In the genomic region with DNA sequence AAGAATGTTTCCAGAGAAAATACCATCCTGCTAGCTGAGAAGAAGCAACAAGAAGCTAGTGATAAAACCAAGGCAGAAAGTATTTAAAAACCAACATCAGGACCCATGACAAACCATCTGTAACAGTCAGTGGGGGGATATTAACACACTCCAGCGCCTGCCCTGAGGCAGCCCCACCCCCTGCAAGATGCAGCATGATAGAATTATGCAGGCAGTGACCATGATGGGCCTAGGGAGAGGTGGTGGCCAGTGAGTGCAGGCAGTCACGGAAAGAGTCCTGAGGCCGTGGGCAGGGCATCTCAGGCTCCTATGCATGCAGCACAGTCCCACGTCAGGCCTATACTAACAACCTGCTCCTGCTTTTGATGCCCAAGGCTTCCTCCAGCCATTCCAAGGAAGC, we compare ENCODE assay signal across 28 cellular contexts.
"Had no signal": no experiment of that assay in that cellular context is flagged by ENCODE, and none has a peak within 500 bp of the region (broad histone marks: within the 10 kb centered on the region; RNA-seq: fewer than 3 reads in every experiment).

No MANE protein-coding gene starts in this region.

- H3K27me3 ChIP-seq: colonic mucosa, esophagus squamous epithelium, gastrocnemius medialis, left lung had no signal

- H3K4me1 Mint-ChIP-seq: endodermal cell, naive B cell had no signal

- H3K27ac ChIP-seq: colonic mucosa, epithelial cell of prostate, esophagus squamous epithelium, gastrocnemius medialis, heart right ventricle, left lung, lower lobe of right lung had no signal

- H3K4me3 Mint-ChIP-seq: dendritic cell treated with granulocyte-macrophage colony-stimulating factor and Interleukin-4, amounts not matched to agents 40 ng/mL and 50 ng/mL, for 4 days; effector memory CD8-positive, alpha-beta T cell; endodermal cell; mesothelial cell of epicardium; naive B cell had no signal

- DNase-seq: colonic mucosa; cortex of kidney; effector CD8-positive, alpha-beta T cell; effector memory CD8-positive, alpha-beta T cell; endodermal cell; erythroblast; esophagus squamous epithelium; foreskin fibroblast; foreskin melanocyte; gastrocnemius medialis; glutamatergic neuron; head of caudate nucleus; heart right ventricle; hippocampal formation; left cardiac atrium; left lung; left ventricle myocardium superior; lower lobe of right lung; mesenchymal stem cell; mucosa of descending colon; naive B cell had no signal

- H3K36me3 ChIP-seq: colonic mucosa, esophagus squamous epithelium, gastrocnemius medialis, heart right ventricle, left lung, lower lobe of right lung had no signal

- H3K4me3 ChIP-seq: colonic mucosa, esophagus squamous epithelium, gastrocnemius medialis, heart right ventricle, left lung, lower lobe of right lung, mucosa of descending colon had no signal

- H3K27ac Mint-ChIP-seq: dendritic cell treated with granulocyte-macrophage colony-stimulating factor and Interleukin-4, amounts not matched to agents 40 ng/mL and 50 ng/mL, for 4 days; effector memory CD8-positive, alpha-beta T cell; endodermal cell; mesothelial cell of epicardium; naive B cell had no signal

- H3K27me3 Mint-ChIP-seq: dendritic cell treated with granulocyte-macrophage colony-stimulating factor and Interleukin-4, amounts not matched to agents 40 ng/mL and 50 ng/mL, for 4 days had no signal

- ATAC-seq: effector memory CD8-positive, alpha-beta T cell; esophagus mucosa; gastrocnemius medialis; heart right ventricle; left cardiac atrium; left lung; left ventricle myocardium superior; lower lobe of right lung; mucosa of descending colon had no signal

- H3K4me1 ChIP-seq: colonic mucosa, esophagus squamous epithelium, gastrocnemius medialis, left lung, lower lobe of right lung had no signal

- FAIRE-seq: endometrium, islet of Langerhans, keratinocyte had no signal

- H3K9me3 Mint-ChIP-seq: effector memory CD8-positive, alpha-beta T cell; endodermal cell; mesothelial cell of epicardium had no signal

- H3K9me3 ChIP-seq: colonic mucosa, esophagus squamous epithelium, gastrocnemius medialis, heart right ventricle, left lung, lower lobe of right lung, mucosa of descending colon had no signal

- H3K36me3 Mint-ChIP-seq: mesothelial cell of epicardium, naive B cell had no signal
